12 cellular contexts compared by ENCODE assay signal in genomic region chr11:46342237-46342636, GRCh38. TPM values are rescaled to one million over a fixed set of nuclear protein-coding genes. Genes with fewer than 3 reads are reported as not detected.
DNase-seq lines count a peak whose midpoint lies in the region; ATAC-seq and TF ChIP-seq lines count a peak whose summit lies in the region.
"Had no signal": no experiment of that assay in that cellular context is flagged by ENCODE, and none has a peak within 500 bp of the region (broad histone marks: within the 10 kb centered on the region; RNA-seq: fewer than 3 reads in every experiment).

No MANE protein-coding gene starts in this region.

- no peak for TF ChIP-seq CTCF in cardiac muscle cell (IDR thresholded peaks at IDR 0.05; ENCODE audit: low read depth, low read length)
- TF ChIP-seq CTCF in left ventricle myocardium inferior (IDR thresholded peaks at IDR 0.05; ENCODE audit: borderline replicate concordance) = no peak
- no peak for TF ChIP-seq CTCF in upper lobe of left lung (IDR thresholded peaks at IDR 0.05)

- H3K9me3 Mint-ChIP-seq in immature natural killer cell = no peaks in the 10 kb centered on the region
- H3K9me3 Mint-ChIP-seq: natural killer cell had no signal

- no peak overlapping the region for H3K4me3 ChIP-seq in cardiac muscle cell
- no peak overlapping the region for H3K4me3 ChIP-seq in left ventricle myocardium inferior
- no peak overlapping the region for H3K4me3 ChIP-seq in upper lobe of left lung
- H3K4me3 ChIP-seq: transverse colon had no signal

- H3K27ac Mint-ChIP-seq in immature natural killer cell = no peak overlapping the region
- H3K27ac Mint-ChIP-seq: natural killer cell had no signal

- H3K36me3 ChIP-seq in cardiac muscle cell (no peaks in the 10 kb centered on the region), left ventricle myocardium inferior (no peaks in the 10 kb centered on the region), upper lobe of left lung (no peaks in the 10 kb centered on the region)
- H3K36me3 ChIP-seq: transverse colon had no signal

- H3K4me3 Mint-ChIP-seq in immature natural killer cell = no peak overlapping the region
- H3K4me3 Mint-ChIP-seq: natural killer cell had no signal

- H3K9me3 ChIP-seq in cardiac muscle cell (ENCODE audit: low read depth) (no peaks in the 10 kb centered on the region), left ventricle myocardium inferior (replicated peaks) (no peaks in the 10 kb centered on the region), upper lobe of left lung (no peaks in the 10 kb centered on the region)
- H3K9me3 ChIP-seq: transverse colon had no signal

- H3K27me3 ChIP-seq in cardiac muscle cell (no peaks in the 10 kb centered on the region), left ventricle myocardium inferior (ENCODE audit: low read depth) (no peaks in the 10 kb centered on the region), upper lobe of left lung (no peaks in the 10 kb centered on the region)
- H3K27me3 ChIP-seq: transverse colon had no signal

- H3K4me1 ChIP-seq in cardiac muscle cell (ENCODE audit: low read depth) (peaks cover 35% of the 10 kb centered on the region), left ventricle myocardium inferior (peaks cover 88% of the 10 kb centered on the region), upper lobe of left lung (peaks cover 50 to 89% (median 69%) of the 10 kb centered on the region in 4 donors)

- intact Hi-C loops in cardiac septum (cut with DNase I) (no loop called here), left ventricle myocardium inferior (cut with micrococcal nuclease) (no loop called here)

- H3K36me3 Mint-ChIP-seq in immature natural killer cell = no peaks in the 10 kb centered on the region
- H3K36me3 Mint-ChIP-seq: natural killer cell had no signal

- 21 to 23% methylated on average over 5 of the region's 5 CpGs for WGBS in upper lobe of left lung, 2 donors

- no peak for ATAC-seq in upper lobe of left lung (ENCODE audit: low FRiP score in 2 of 2)
- ATAC-seq in HG03097 (IDR thresholded peaks at IDR 0.05; ENCODE audit: low FRiP score, unreplicated experiment) = no peak
- ATAC-seq: natural killer cell had no signal

- H3K27ac ChIP-seq in cardiac muscle cell (peak overlapping the region; percentile 3), left ventricle myocardium inferior (replicated peaks) (peak overlapping the region; percentile 96), upper lobe of left lung (peak overlapping the region in 3 of 4 donors; percentile 46 to 90 (median 85))

- peak in 1 of 2 donors; percentile 62 for DNase-seq in cardiac muscle cell (ENCODE audit: low read depth in 1 of 2, low spot score in 1 of 2)
- no peak for DNase-seq in cardiac septum (ENCODE audit: low spot score)
- DNase-seq in SKM-1 treated with dmso at 0.1 percent for 144 hours (lab: John Stamatoyannopoulos, UW; ENCODE audit: unreplicated experiment) = peak; percentile 62
- no peak for DNase-seq in left ventricle myocardium inferior
- peak in 1 of 2 donors; percentile 49 for DNase-seq in upper lobe of left lung
- DNase-seq in inferior parietal cortex (ENCODE audit: extremely low spot score) = no peak
- DNase-seq in immature natural killer cell = no peak
- DNase-seq: Calu3; central memory CD4-positive, alpha-beta T cell; natural killer cell; transverse colon had no signal

- peaks cover 10 to 22% (median 21%) of the 10 kb centered on the region in 3 donors for H3K27me3 Mint-ChIP-seq in immature natural killer cell (ENCODE audit: low read depth in 3 of 3)

- no peak for TF ChIP-seq POLR2A in upper lobe of left lung (IDR thresholded peaks at IDR 0.05)

- peaks cover 25 to 27% of the 10 kb centered on the region in 2 donors for H3K4me1 Mint-ChIP-seq in immature natural killer cell

- no peak for TF ChIP-seq EP300 in upper lobe of left lung (IDR thresholded peaks at IDR 0.05)

RNA-seq across cellular contexts. Expression of gene DGKZ, which starts 5.0 kb away (rescaled TPM):
- total RNA-seq in cardiac muscle cell (81.8 TPM in 2 replicates), cardiac septum (66.8 TPM), left ventricle myocardium inferior (77.1 TPM), upper lobe of left lung (100 to 1,000 TPM in 2 of 6 donors, 10 to 100 TPM in 4; 55.1 to 145 (median 65.5) TPM)
- polyA plus RNA-seq in cardiac muscle cell (48.3 and 48.5 TPM in 2 replicates), immature natural killer cell (100 to 1,000 TPM in 1 of 3 donors, 10 to 100 TPM in 2; 40.7 to 120 (median 63.6) TPM)

RNA-seq across cellular contexts. Expression of gene MDK, which starts 39.2 kb away (rescaled TPM):
- total RNA-seq in cardiac muscle cell (2,973 and 4,339 TPM in 2 replicates), cardiac septum (6.2 TPM), left ventricle myocardium inferior (5.4 TPM), upper lobe of left lung (10 to 100 TPM in 5 of 6 donors, not detected in 1; 14.3 to 44.8 (median 34.1) TPM)
- polyA plus RNA-seq in cardiac muscle cell (3,396 and 3,769 TPM in 2 replicates), immature natural killer cell (under 1 TPM in 1 of 3 donors, not detected in 2; 0.44 TPM)

RNA-seq across cellular contexts. Expression of gene CHRM4, which starts 49.3 kb away (rescaled TPM):
- total RNA-seq in cardiac muscle cell = 0.51 and 0.56 TPM in 2 replicates
- not detected in 2 replicates for polyA plus RNA-seq in cardiac muscle cell
- total RNA-seq in cardiac septum = 0.27 TPM
- total RNA-seq in left ventricle myocardium inferior = not detected
- total RNA-seq in upper lobe of left lung = 1 to 10 TPM in 1 of 6 donors, under 1 TPM in 3, not detected in 2; 0.34 to 1.4 (median 0.53) TPM
- under 1 TPM in 2 of 3 donors, not detected in 1; 0.31 to 0.51 TPM for polyA plus RNA-seq in immature natural killer cell
- total RNA-seq: Calu3 had no signal

Comparison
In these comparisons a context has a peak if more than half of its experiments do, and no peak if none do; other contexts are left out.
1. RNA of gene MDK, which starts 39.2 kb away (total RNA-seq): 2,973 to 4,339 TPM in cardiac muscle cell; 14.3 to 44.8 TPM in upper lobe of left lung, 6.2 TPM in cardiac septum (single experiment) and 5.4 TPM in left ventricle myocardium inferior (single experiment); every median in the first group is over 10 times any median in the second.
2. H3K27ac ChIP-seq: peak in every context shown above with its lines; median percentile 96 in left ventricle myocardium inferior; 85 in upper lobe of left lung; 3 in cardiac muscle cell.